In genomic region chr12:118238888-118239287, GRCh38 we compare ENCODE assay signal across 15 cellular contexts.
DNase-seq lines count a peak whose midpoint lies in the region; ATAC-seq, FAIRE-seq and TF ChIP-seq lines count a peak whose summit lies in the region.
"Had no signal": no experiment of that assay in that cellular context is flagged by ENCODE, and none has a peak within 500 bp of the region (broad histone marks: within the 10 kb centered on the region; RNA-seq: fewer than 3 reads in every experiment).

No MANE protein-coding gene starts in this region.

- no peak overlapping the region for H3K4me3 ChIP-seq in NB4 (ENCODE audit: low read depth, low read length)
- H3K4me3 ChIP-seq in keratinocyte (ENCODE audit: control insufficient read depth in 2 of 3, extremely low read depth in 1 of 3, insufficient read depth in 2 of 3, low read depth in 1 of 3, low read length in 3 of 3): no peak overlapping the region
- H3K4me3 ChIP-seq in transverse colon: no peak overlapping the region
- H3K4me3 ChIP-seq: adrenal gland had no signal

- POLR2A ChIA-PET in CD4-positive, alpha-beta T cell (lab: Charles Lee): no interaction called here

- WGBS in transverse colon (ENCODE audit: low coverage in 1 of 2), 2 donors: 83 to 93% methylated on average over 2 of the region's 2 CpGs

- CTCF ChIA-PET in CD4-positive, alpha-beta T cell (lab: Charles Lee): no interaction called here

- in situ Hi-C loops in transverse colon (cut with MboI; ENCODE audit: low pct_ligation_motif_present in 1 of 4, low pct_unique_long_range_greater_than_20kb in 1 of 4, low sequenced_read_pairs in 3 of 4): no loop called here

- no peak for TF ChIP-seq EP300 in transverse colon (IDR thresholded peaks at IDR 0.05; ENCODE audit: low read depth)

- H3K79me2 ChIP-seq in keratinocyte (ENCODE audit: control insufficient read depth, insufficient read depth, low read length): no peaks in the 10 kb centered on the region

- no peak for ATAC-seq in HG02852 (IDR thresholded peaks at IDR 0.05; ENCODE audit: unreplicated experiment)
- ATAC-seq in CD4-positive, alpha-beta T cell (ENCODE audit: poor library complexity): no peak

- no peaks in the 10 kb centered on the region for H3K4me1 Mint-ChIP-seq in CD4-positive, alpha-beta T cell (ENCODE audit: low read depth)

- H3K9ac ChIP-seq in keratinocyte (ENCODE audit: control insufficient read depth, extremely low read depth, insufficient read depth, low read length): no peak overlapping the region

- peak overlapping the region; percentile 61 for H2AFZ ChIP-seq in keratinocyte (ENCODE audit: control insufficient read depth, low read length)

- dilution Hi-C loops in keratinocyte (cut with MboI; ENCODE audit: extremely low pct_ligation_motif_present, low sequenced_read_pairs): no loop called here

- H3K27me3 ChIP-seq in keratinocyte (ENCODE audit: control insufficient read depth, extremely low read depth, insufficient read depth, low read length) (no peaks in the 10 kb centered on the region), transverse colon (no peaks in the 10 kb centered on the region)
- no peaks in the 10 kb centered on the region for H3K27me3 ChIP-seq in CD4-positive, alpha-beta T cell (ENCODE audit: control insufficient read depth, insufficient read depth, low read length)
- H3K27me3 ChIP-seq: adrenal gland had no signal

- no peak overlapping the region for H3K27ac Mint-ChIP-seq in CD4-positive, alpha-beta T cell

- TF ChIP-seq CTCF in NB4 (IDR thresholded peaks at IDR 0.05; ENCODE audit: low read depth, low read length) (no peak), keratinocyte (optimal IDR thresholded peaks at IDR 0.05 in 1 of 3, IDR thresholded peaks at IDR 0.05 in 1 of 3, conservative IDR thresholded peaks at IDR 0.05 in 1 of 3; ENCODE audit: extremely low read depth in 1 of 3, insufficient read depth in 2 of 3, low read length in 3 of 3) (no peak), transverse colon (IDR thresholded peaks at IDR 0.05) (no peak)
- no peak for TF ChIP-seq CTCF in CD4-positive, alpha-beta T cell (IDR thresholded peaks at IDR 0.05)

- TF ChIP-seq POLR2A in H54 (IDR thresholded peaks at IDR 0.05; ENCODE audit: low read depth, low read length) (no peak), NB4 (IDR thresholded peaks at IDR 0.05; ENCODE audit: extremely low read depth, insufficient read length) (no peak), transverse colon (IDR thresholded peaks at IDR 0.05) (no peak)

- H3K4me1 ChIP-seq in keratinocyte (ENCODE audit: control insufficient read depth, extremely low read depth, insufficient read depth, low read length): peaks cover 36% of the 10 kb centered on the region
- peaks cover 0 to 2% (median 0%) of the 10 kb centered on the region in 4 donors for H3K4me1 ChIP-seq in transverse colon

- H3K9me3 ChIP-seq in keratinocyte (ENCODE audit: control insufficient read depth, low read depth, low read length) (no peaks in the 10 kb centered on the region), transverse colon (no peaks in the 10 kb centered on the region)
- no peaks in the 10 kb centered on the region for H3K9me3 ChIP-seq in CD4-positive, alpha-beta T cell (ENCODE audit: control insufficient read depth, low read length)
- H3K9me3 ChIP-seq: adrenal gland had no signal

- H3K4me3 Mint-ChIP-seq in CD4-positive, alpha-beta T cell: no peak overlapping the region

- H3K36me3 Mint-ChIP-seq in CD4-positive, alpha-beta T cell (ENCODE audit: low read depth): peaks cover 76% of the 10 kb centered on the region

- H3K27ac ChIP-seq in keratinocyte (ENCODE audit: control insufficient read depth, insufficient read depth, low read length) (peak overlapping the region; percentile 86), transverse colon (no peak overlapping the region)
- H3K27ac ChIP-seq in CD4-positive, alpha-beta T cell (ENCODE audit: low read depth, low read length): no peak overlapping the region
- H3K27ac ChIP-seq: adrenal gland, RWPE1 had no signal

- H3K27me3 Mint-ChIP-seq in CD4-positive, alpha-beta T cell: no peaks in the 10 kb centered on the region

- H3K4me2 ChIP-seq in keratinocyte (ENCODE audit: control insufficient read depth, extremely low read depth, insufficient read depth, low read depth, low read length): no peak overlapping the region

- peak; percentile 82 for FAIRE-seq in GM18507 (lab: Jason Lieb, UNC)
- peak; percentile 70 for FAIRE-seq in H54 (lab: Jason Lieb, UNC)
- FAIRE-seq in keratinocyte (lab: Jason Lieb, UNC): no peak

- intact Hi-C loops in CD4-positive, alpha-beta T cell (cut with DNase I, micrococcal nuclease): no loop called here
- intact Hi-C loops in transverse colon (cut with DNase I; ENCODE audit: low total_unique reads): no loop called here

- H3K9me3 Mint-ChIP-seq in CD4-positive, alpha-beta T cell: no peaks in the 10 kb centered on the region

- H3K36me3 ChIP-seq in keratinocyte (ENCODE audit: control insufficient read depth in 2 of 2, extremely low read depth in 1 of 2, insufficient read depth in 2 of 2, low read length in 2 of 2) (peaks cover 0 to 16% of the 10 kb centered on the region in 2 experiments), transverse colon (peaks cover 0 to 42% (median 10%) of the 10 kb centered on the region in 4 donors)

- no peaks in the 10 kb centered on the region for H4K20me1 ChIP-seq in keratinocyte (ENCODE audit: control insufficient read depth, extremely low read depth, insufficient read depth, low read length)

- DNase-seq in GM18507 (ENCODE audit: extremely low spot score, insufficient read length, low read depth) (no peak), H54 (ENCODE audit: insufficient read length, low spot score) (no peak), NB4 (ENCODE audit: low read depth) (peak; percentile 24), keratinocyte (ENCODE audit: low read depth, low spot score) (no peak), transverse colon (no peak), SK-N-DZ (ENCODE audit: low spot score) (no peak)
- no peak for DNase-seq in CD4-positive, alpha-beta T cell
- DNase-seq: adrenal gland, dermis blood vessel endothelial cell, GF-D8, HCEC 1CT, mesendoderm, NCI-H1048 had no signal

- H3K9me1 ChIP-seq in keratinocyte (ENCODE audit: control insufficient read depth, extremely low read depth, insufficient read depth, low read length): no peaks in the 10 kb centered on the region
